ENCODE assay signal across 11 cellular contexts in genomic region chr3:15429080-15429479, GRCh38. TPM values are rescaled to one million over a fixed set of nuclear protein-coding genes. Genes with fewer than 3 reads are reported as not detected.
DNase-seq lines count a peak whose midpoint lies in the region; ATAC-seq, FAIRE-seq and TF ChIP-seq lines count a peak whose summit lies in the region.
"Had no signal": no experiment of that assay in that cellular context is flagged by ENCODE, and none has a peak within 500 bp of the region (broad histone marks: within the 10 kb centered on the region; RNA-seq: fewer than 3 reads in every experiment).

No MANE protein-coding gene starts in this region.

- no peak overlapping the region for H3K27ac ChIP-seq in A549
- H3K27ac ChIP-seq in HEK293 (ENCODE audit: extremely low read depth, low read depth, low read length), result no peak overlapping the region
- H3K27ac ChIP-seq in astrocyte (ENCODE audit: low read depth, low read length), result peak overlapping the region; percentile 19
- no peak overlapping the region for H3K27ac ChIP-seq in lower lobe of right lung
- H3K27ac ChIP-seq in uterus, result no peak overlapping the region

- no peak for TF ChIP-seq RAD21 in A549 (conservative IDR thresholded peaks at IDR 0.05 in 1 of 2, IDR thresholded peaks at IDR 0.05 in 1 of 2)

- no peak overlapping the region for H2AFZ ChIP-seq in astrocyte (ENCODE audit: low read depth, low read length)

- H3K27me3 ChIP-seq in astrocyte (ENCODE audit: insufficient read depth, low read length) (no peaks in the 10 kb centered on the region), lower lobe of right lung (ENCODE audit: low read depth) (no peaks in the 10 kb centered on the region), uterus (no peaks in the 10 kb centered on the region)

- peaks cover 47% of the 10 kb centered on the region for H4K20me1 ChIP-seq in astrocyte (ENCODE audit: insufficient read depth, low read length)

- H3K4me2 ChIP-seq in A549 (peak overlapping the region; percentile 97), astrocyte (ENCODE audit: low read length) (peak overlapping the region; percentile 95)

- H3K27ac Mint-ChIP-seq in astrocyte (ENCODE audit: unreplicated experiment), result no peak overlapping the region

- no peak for TF ChIP-seq EP300 in A549 (IDR thresholded peaks at IDR 0.05)

- H3K4me1 ChIP-seq in A549 (peaks cover 21% of the 10 kb centered on the region; the same call in 2 of the 3 replicates), HEK293 (ENCODE audit: control insufficient read depth, insufficient read depth, low read length) (0 out of 2 replicates have a peak, but pooled peaks cover 5% of the 10 kb centered on the region), astrocyte (ENCODE audit: insufficient read depth, low read length) (peaks cover 15% of the 10 kb centered on the region), lower lobe of right lung (peaks cover 36% of the 10 kb centered on the region), uterus (no peaks in the 10 kb centered on the region)

- no peaks in the 10 kb centered on the region for H3K27me3 Mint-ChIP-seq in astrocyte (ENCODE audit: low read depth, unreplicated experiment)

- H3K4me1 Mint-ChIP-seq in astrocyte (ENCODE audit: low read depth, unreplicated experiment), result peaks cover 12% of the 10 kb centered on the region

- POLR2A ChIA-PET in A549 (lab: Yijun Ruan, JAX), result interaction anchor here (0.6 kb wide), 1 partner anchor 481 kb away, joined by 3 read pairs; no protein-coding TSS in a partner anchor
- POLR2A ChIA-PET in HEK293 (lab: Yijun Ruan, JAX), result no interaction called here

- ATAC-seq in A549, result no peak
- ATAC-seq in lower lobe of right lung, result no peak
- ATAC-seq in GM21825 (IDR thresholded peaks at IDR 0.05; ENCODE audit: unreplicated experiment), result no peak
- ATAC-seq in HG02852 (IDR thresholded peaks at IDR 0.05; ENCODE audit: unreplicated experiment), result no peak

- no peak for DNase-seq in A549 (ENCODE audit: low read depth in 1 of 2, low spot score in 1 of 2)
- DNase-seq in astrocyte (ENCODE audit: low read depth), result no peak
- DNase-seq in lower lobe of right lung, result no peak
- no peak for DNase-seq in uterus
- DNase-seq in effector CD4-positive, alpha-beta T cell, result no peak
- DNase-seq: DMS79, occipital lobe had no signal

- intact Hi-C loops in lower lobe of right lung (cut with DNase I), result no loop called here
- intact Hi-C loops in uterus (cut with DNase I; ENCODE audit: low total_unique reads), result no loop called here

- peak overlapping the region; percentile 99 for H3K4me3 Mint-ChIP-seq in astrocyte (ENCODE audit: unreplicated experiment)

- FAIRE-seq in A549 (lab: Jason Lieb, UNC) (no peak), astrocyte (lab: Jason Lieb, UNC) (no peak)
- FAIRE-seq: TTC549 had no signal

- H3K36me3 Mint-ChIP-seq in astrocyte (ENCODE audit: low read depth, unreplicated experiment), result no peaks in the 10 kb centered on the region

- H3K9me3 ChIP-seq in A549 (no peaks in the 10 kb centered on the region), HEK293 (ENCODE audit: control insufficient read depth, insufficient read depth, low read depth, low read length) (no peaks in the 10 kb centered on the region), astrocyte (ENCODE audit: insufficient read depth, low read depth, low read length) (no peaks in the 10 kb centered on the region), lower lobe of right lung (no peaks in the 10 kb centered on the region), uterus (no peaks in the 10 kb centered on the region)

- CTCF ChIA-PET in A549 (lab: Yijun Ruan, JAX), result no interaction called here
- CTCF ChIA-PET in HEK293 (lab: Yijun Ruan, JAX), result interaction anchor here (0.7 to 2.1 kb wide), 2 partner anchors 10 to 161 kb away, joined by 3 to 4 read pairs; no protein-coding TSS in a partner anchor

- peaks cover 72% of the 10 kb centered on the region for H3K79me2 ChIP-seq in astrocyte (ENCODE audit: insufficient read depth, low read length)

- WGBS in A549 (ENCODE audit: missing lambda C conversion rate), result 92% methylated on average over 6 of the region's 6 CpGs

- peak overlapping the region; percentile 92 for H3K9ac ChIP-seq in astrocyte (ENCODE audit: low read length)

- H3K4me3 ChIP-seq in A549 (peak overlapping the region; percentile 84), HEK293 (ENCODE audit: low read depth, low read length) (peak overlapping the region; percentile 74), astrocyte (ENCODE audit: insufficient read depth, low read depth, low read length) (peak overlapping the region; percentile 86), lower lobe of right lung (peak overlapping the region; percentile 84), uterus (no peak overlapping the region)

- H3K36me3 ChIP-seq in HEK293 (ENCODE audit: control insufficient read depth in 2 of 2, insufficient read depth in 1 of 2, low read length in 2 of 2) (peaks cover 19 to 47% of the 10 kb centered on the region in 2 experiments), astrocyte (ENCODE audit: insufficient read depth, low read length) (peaks cover 11% of the 10 kb centered on the region), lower lobe of right lung (peaks cover 50% of the 10 kb centered on the region), uterus (no peaks in the 10 kb centered on the region)

- TF ChIP-seq CTCF in A549 (IDR thresholded peaks at IDR 0.05) (no peak), HEK293 (tag by site-specific recombination; IDR thresholded peaks at IDR 0.05) (no peak), astrocyte (IDR thresholded peaks at IDR 0.05; ENCODE audit: insufficient read depth, low read depth, low read length) (no peak), lower lobe of right lung (IDR thresholded peaks at IDR 0.05) (no peak), uterus (IDR thresholded peaks at IDR 0.05) (no peak)

- TF ChIP-seq POLR2A in A549 (IDR thresholded peaks at IDR 0.05; ENCODE audit: low read length) (no peak), uterus (IDR thresholded peaks at IDR 0.05) (no peak)

- no peaks in the 10 kb centered on the region for H3K9me3 Mint-ChIP-seq in astrocyte (ENCODE audit: unreplicated experiment)

TF ChIP-seq in A549, 52 proteins besides CTCF, POLR2A, EP300 and RAD21 (continues in another document):
- TF ChIP-seq JUN (IDR thresholded peaks at IDR 0.05) (no peak), ZNF302 (CRISPR knock-in tag; IDR thresholded peaks at IDR 0.05) (no peak), PHF8 (IDR thresholded peaks at IDR 0.05; ENCODE audit: borderline replicate concordance, low read depth) (no peak), ZFP36 (IDR thresholded peaks at IDR 0.05; ENCODE audit: borderline replicate concordance, partially characterized antibody) (no peak), CBX2 (IDR thresholded peaks at IDR 0.05; ENCODE audit: borderline replicate concordance, low read depth) (no peak), ZC3H11A (IDR thresholded peaks at IDR 0.05) (no peak), GATA3 (IDR thresholded peaks at IDR 0.05; ENCODE audit: borderline replicate concordance) (no peak), NFE2L2 (conservative IDR thresholded peaks at IDR 0.05; ENCODE audit: low read length) (no peak), CHD2 (IDR thresholded peaks at IDR 0.05; ENCODE audit: low read length, partially characterized antibody) (no peak), USF2 (IDR thresholded peaks at IDR 0.05) (no peak)

TF ChIP-seq in HEK293, 187 proteins besides CTCF, POLR2A, EP300 and RAD21:
- TF ChIP-seq ZNF121 (tag by site-specific recombination; IDR thresholded peaks at IDR 0.05) (peak; percentile 85), ZSCAN23 (tag by site-specific recombination; IDR thresholded peaks at IDR 0.05) (no peak)

RNA-seq across cellular contexts. Expression of gene EAF1, which starts 1.7 kb away (rescaled TPM):
- 18.6 and 20.7 TPM in 2 replicates for polyA plus RNA-seq in A549 (2011; rRNA removed)
- 7.4 and 9.9 TPM in 2 replicates for polyA plus RNA-seq in A549 (2012; cell fraction: cytosol; rRNA removed)
- polyA plus RNA-seq in A549 (2012; cell fraction: nucleus; rRNA removed), result 6.8 and 7.2 TPM in 2 replicates
- polyA plus RNA-seq in A549 (2017; fragmentation: RNase III; extraction: RNeasy Plus Mini Kit Qiagen cat#74134 plus additional on column Dnase treatment), result 12.3 to 13.9 TPM (median 13.6 TPM) in 3 replicates
- polyA minus RNA-seq in A549 (2011; rRNA and poly(A)+ RNA removed), result 29.5 and 29.6 TPM in 2 replicates
- 27.1 and 28.8 TPM in 2 replicates for total RNA-seq in astrocyte
- 25.6 TPM for total RNA-seq in lower lobe of right lung
- total RNA-seq in uterus, result 10 to 100 TPM in 3 of 4 donors, 1 to 10 TPM in 1; 2.3 to 18.3 (median 15.6) TPM

RNA-seq across cellular contexts. Expression of gene METTL6, which starts 1.7 kb away (rescaled TPM):
- polyA plus RNA-seq in A549 (2011; rRNA removed) (37.4 and 42.7 TPM in 2 replicates), A549 (2017; fragmentation: RNase III; extraction: RNeasy Plus Mini Kit Qiagen cat#74134 plus additional on column Dnase treatment) (26.3 to 29.6 TPM (median 28.3 TPM) in 3 replicates)
- 16.9 and 17.4 TPM in 2 replicates for polyA plus RNA-seq in A549 (2012; cell fraction: cytosol; rRNA removed)
- polyA plus RNA-seq in A549 (2012; cell fraction: nucleus; rRNA removed), result 4.4 and 9.7 TPM in 2 replicates
- 17.2 and 18.0 TPM in 2 replicates for polyA minus RNA-seq in A549 (2011; rRNA and poly(A)+ RNA removed)
- total RNA-seq in astrocyte (18.9 and 19.7 TPM in 2 replicates), lower lobe of right lung (18.1 TPM), uterus (10 to 100 TPM in 3 of 4 donors, 1 to 10 TPM in 1; 2.0 to 61.7 (median 25.9) TPM)

Comparison
In these comparisons a context has a peak if more than half of its experiments do, and no peak if none do; other contexts are left out.
1. H3K4me3 ChIP-seq: peak in A549 (single experiment), HEK293 (single experiment), astrocyte (single experiment) and lower lobe of right lung (single experiment); none in uterus (0 of 2).